In genomic region chr3:40652072-40652471, GRCh38 we compare ENCODE assay signal across 8 cellular contexts.
"Had no signal": no experiment of that assay in that cellular context is flagged by ENCODE, and none has a peak within 500 bp of the region (broad histone marks: within the 10 kb centered on the region; RNA-seq: fewer than 3 reads in every experiment).

No MANE protein-coding gene starts in this region.

- H3K4me3 Mint-ChIP-seq: HFFc6 had no signal

- H3K27me3 Mint-ChIP-seq: IgD-negative memory B cell had no signal

- H2AFZ ChIP-seq: GM23248 had no signal

- DNase-seq: GM23248, H7, HFFc6 had no signal

- H3K9me3 Mint-ChIP-seq: IgD-negative memory B cell had no signal

- ATAC-seq: HCT116, HepG2 had no signal

- FAIRE-seq: HepG2 had no signal

- H3K27ac ChIP-seq: GM23248, HL-60 had no signal

- H3K36me3 ChIP-seq: HAP-1 had no signal

- H3K27ac Mint-ChIP-seq: HFFc6, IgD-negative memory B cell had no signal

- H3K4me3 ChIP-seq: GM23248, HAP-1 had no signal

- H3K9me3 ChIP-seq: HAP-1 had no signal

- H3K4me1 ChIP-seq: HAP-1 had no signal
